In the genomic region with DNA sequence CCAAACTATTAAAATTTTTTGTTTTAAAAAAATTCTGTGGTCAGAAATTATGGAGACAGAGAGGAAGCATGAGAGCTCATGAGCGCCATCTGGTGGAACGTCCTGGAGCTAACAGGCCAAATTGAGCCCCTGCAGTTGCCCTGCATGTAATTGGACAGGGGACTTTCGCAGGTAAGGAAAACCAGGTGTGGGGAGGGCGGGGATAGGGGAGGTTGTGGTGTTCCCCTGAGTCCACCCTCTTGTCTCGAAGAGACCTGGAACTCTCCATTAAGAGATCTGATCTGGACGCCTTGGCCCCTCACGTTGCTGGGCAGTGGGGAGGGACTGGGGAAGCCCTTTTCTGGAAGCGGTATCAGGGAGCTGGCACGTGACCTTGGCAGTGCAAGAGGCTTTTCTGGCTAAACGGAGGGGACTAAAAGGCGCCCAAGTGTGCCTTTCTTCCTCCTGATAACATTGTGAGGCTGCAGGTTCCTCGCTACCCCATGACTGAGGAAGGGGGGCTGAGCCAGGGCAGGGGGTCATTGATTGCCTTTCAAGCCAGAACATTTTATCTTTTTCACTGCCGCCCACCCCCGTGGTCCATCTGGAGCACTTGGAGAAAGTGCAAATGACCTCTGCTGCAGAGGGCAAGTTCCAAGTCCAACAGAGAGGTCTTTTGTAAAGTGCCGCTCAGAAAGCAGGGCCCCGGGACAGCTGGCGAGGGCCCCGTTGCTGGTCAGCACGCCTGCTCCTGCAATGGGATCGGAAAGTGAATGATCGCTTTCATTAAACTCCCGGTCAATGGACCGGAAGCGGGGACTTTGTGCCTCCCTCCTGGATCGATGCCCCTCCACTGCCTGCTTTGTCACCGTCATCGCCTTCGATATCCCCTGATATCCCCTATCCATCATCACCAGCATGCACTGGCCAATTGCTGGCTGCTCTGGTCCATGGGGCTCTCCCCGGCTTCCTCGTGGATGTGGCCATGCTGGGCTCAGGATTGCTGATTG, we compare ENCODE assay signal across 1 cellular context.
TF ChIP-seq lines count a peak whose summit lies in the region.

No MANE protein-coding gene starts in this region.

TF ChIP-seq in H1, 55 proteins besides CTCF, POLR2A, EP300 and RAD21:
- no peak for TF ChIP-seq TEAD4 (IDR thresholded peaks at IDR 0.05; ENCODE audit: low read depth, low read length)
- TF ChIP-seq, protein P1, sequence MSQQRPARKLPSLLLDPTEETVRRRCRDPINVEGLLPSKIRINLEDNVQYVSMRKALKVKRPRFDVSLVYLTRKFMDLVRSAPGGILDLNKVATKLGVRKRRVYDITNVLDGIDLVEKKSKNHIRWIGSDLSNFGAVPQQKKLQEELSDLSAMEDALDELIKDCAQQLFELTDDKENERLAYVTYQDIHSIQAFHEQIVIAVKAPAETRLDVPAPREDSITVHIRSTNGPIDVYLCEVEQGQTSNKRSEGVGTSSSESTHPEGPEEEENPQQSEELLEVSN (IDR thresholded peaks at IDR 0.05) = no peak
- no peak for TF ChIP-seq GTF2F1 (IDR thresholded peaks at IDR 0.05; ENCODE audit: borderline replicate concordance, low read depth, low read length)
- TF ChIP-seq KDM4A (IDR thresholded peaks at IDR 0.05; ENCODE audit: low read depth, low read length, severe bottlenecking) = peak; percentile 34
- TF ChIP-seq, protein P2, sequence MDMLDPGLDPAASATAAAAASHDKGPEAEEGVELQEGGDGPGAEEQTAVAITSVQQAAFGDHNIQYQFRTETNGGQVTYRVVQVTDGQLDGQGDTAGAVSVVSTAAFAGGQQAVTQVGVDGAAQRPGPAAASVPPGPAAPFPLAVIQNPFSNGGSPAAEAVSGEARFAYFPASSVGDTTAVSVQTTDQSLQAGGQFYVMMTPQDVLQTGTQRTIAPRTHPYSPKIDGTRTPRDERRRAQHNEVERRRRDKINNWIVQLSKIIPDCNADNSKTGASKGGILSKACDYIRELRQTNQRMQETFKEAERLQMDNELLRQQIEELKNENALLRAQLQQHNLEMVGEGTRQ (IDR thresholded peaks at IDR 0.05; ENCODE audit: low read length) = peak; percentile 72
- no peak for TF ChIP-seq SIRT6 (IDR thresholded peaks at IDR 0.05; ENCODE audit: low read length)
- TF ChIP-seq, protein P3, sequence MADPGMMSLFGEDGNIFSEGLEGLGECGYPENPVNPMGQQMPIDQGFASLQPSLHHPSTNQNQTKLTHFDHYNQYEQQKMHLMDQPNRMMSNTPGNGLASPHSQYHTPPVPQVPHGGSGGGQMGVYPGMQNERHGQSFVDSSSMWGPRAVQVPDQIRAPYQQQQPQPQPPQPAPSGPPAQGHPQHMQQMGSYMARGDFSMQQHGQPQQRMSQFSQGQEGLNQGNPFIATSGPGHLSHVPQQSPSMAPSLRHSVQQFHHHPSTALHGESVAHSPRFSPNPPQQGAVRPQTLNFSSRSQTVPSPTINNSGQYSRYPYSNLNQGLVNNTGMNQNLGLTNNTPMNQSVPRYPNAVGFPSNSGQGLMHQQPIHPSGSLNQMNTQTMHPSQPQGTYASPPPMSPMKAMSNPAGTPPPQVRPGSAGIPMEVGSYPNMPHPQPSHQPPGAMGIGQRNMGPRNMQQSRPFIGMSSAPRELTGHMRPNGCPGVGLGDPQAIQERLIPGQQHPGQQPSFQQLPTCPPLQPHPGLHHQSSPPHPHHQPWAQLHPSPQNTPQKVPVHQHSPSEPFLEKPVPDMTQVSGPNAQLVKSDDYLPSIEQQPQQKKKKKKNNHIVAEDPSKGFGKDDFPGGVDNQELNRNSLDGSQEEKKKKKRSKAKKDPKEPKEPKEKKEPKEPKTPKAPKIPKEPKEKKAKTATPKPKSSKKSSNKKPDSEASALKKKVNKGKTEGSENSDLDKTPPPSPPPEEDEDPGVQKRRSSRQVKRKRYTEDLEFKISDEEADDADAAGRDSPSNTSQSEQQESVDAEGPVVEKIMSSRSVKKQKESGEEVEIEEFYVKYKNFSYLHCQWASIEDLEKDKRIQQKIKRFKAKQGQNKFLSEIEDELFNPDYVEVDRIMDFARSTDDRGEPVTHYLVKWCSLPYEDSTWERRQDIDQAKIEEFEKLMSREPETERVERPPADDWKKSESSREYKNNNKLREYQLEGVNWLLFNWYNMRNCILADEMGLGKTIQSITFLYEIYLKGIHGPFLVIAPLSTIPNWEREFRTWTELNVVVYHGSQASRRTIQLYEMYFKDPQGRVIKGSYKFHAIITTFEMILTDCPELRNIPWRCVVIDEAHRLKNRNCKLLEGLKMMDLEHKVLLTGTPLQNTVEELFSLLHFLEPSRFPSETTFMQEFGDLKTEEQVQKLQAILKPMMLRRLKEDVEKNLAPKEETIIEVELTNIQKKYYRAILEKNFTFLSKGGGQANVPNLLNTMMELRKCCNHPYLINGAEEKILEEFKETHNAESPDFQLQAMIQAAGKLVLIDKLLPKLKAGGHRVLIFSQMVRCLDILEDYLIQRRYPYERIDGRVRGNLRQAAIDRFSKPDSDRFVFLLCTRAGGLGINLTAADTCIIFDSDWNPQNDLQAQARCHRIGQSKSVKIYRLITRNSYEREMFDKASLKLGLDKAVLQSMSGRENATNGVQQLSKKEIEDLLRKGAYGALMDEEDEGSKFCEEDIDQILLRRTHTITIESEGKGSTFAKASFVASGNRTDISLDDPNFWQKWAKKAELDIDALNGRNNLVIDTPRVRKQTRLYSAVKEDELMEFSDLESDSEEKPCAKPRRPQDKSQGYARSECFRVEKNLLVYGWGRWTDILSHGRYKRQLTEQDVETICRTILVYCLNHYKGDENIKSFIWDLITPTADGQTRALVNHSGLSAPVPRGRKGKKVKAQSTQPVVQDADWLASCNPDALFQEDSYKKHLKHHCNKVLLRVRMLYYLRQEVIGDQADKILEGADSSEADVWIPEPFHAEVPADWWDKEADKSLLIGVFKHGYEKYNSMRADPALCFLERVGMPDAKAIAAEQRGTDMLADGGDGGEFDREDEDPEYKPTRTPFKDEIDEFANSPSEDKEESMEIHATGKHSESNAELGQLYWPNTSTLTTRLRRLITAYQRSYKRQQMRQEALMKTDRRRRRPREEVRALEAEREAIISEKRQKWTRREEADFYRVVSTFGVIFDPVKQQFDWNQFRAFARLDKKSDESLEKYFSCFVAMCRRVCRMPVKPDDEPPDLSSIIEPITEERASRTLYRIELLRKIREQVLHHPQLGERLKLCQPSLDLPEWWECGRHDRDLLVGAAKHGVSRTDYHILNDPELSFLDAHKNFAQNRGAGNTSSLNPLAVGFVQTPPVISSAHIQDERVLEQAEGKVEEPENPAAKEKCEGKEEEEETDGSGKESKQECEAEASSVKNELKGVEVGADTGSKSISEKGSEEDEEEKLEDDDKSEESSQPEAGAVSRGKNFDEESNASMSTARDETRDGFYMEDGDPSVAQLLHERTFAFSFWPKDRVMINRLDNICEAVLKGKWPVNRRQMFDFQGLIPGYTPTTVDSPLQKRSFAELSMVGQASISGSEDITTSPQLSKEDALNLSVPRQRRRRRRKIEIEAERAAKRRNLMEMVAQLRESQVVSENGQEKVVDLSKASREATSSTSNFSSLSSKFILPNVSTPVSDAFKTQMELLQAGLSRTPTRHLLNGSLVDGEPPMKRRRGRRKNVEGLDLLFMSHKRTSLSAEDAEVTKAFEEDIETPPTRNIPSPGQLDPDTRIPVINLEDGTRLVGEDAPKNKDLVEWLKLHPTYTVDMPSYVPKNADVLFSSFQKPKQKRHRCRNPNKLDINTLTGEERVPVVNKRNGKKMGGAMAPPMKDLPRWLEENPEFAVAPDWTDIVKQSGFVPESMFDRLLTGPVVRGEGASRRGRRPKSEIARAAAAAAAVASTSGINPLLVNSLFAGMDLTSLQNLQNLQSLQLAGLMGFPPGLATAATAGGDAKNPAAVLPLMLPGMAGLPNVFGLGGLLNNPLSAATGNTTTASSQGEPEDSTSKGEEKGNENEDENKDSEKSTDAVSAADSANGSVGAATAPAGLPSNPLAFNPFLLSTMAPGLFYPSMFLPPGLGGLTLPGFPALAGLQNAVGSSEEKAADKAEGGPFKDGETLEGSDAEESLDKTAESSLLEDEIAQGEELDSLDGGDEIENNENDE (IDR thresholded peaks at IDR 0.05; ENCODE audit: insufficient replicate concordance, low read length) = no peak
- TF ChIP-seq, protein P4, sequence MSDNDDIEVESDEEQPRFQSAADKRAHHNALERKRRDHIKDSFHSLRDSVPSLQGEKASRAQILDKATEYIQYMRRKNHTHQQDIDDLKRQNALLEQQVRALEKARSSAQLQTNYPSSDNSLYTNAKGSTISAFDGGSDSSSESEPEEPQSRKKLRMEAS (IDR thresholded peaks at IDR 0.05) = peak; percentile 36
